In genomic region chr3:187807086-187807862, GRCh38 we compare ENCODE assay signal across 9 cellular contexts.
DNase-seq lines count a peak whose midpoint lies in the region; ATAC-seq and TF ChIP-seq lines count a peak whose summit lies in the region.
"Had no signal": no experiment of that assay in that cellular context is flagged by ENCODE, and none has a peak within 500 bp of the region (broad histone marks: within the 10 kb centered on the region; RNA-seq: fewer than 3 reads in every experiment).

No MANE protein-coding gene starts in this region.

- no peaks in the 10 kb centered on the region for H3K79me2 ChIP-seq in neural progenitor cell (ENCODE audit: low read depth)

- no peaks in the 10 kb centered on the region for H3K36me3 ChIP-seq in neural progenitor cell
- H3K36me3 ChIP-seq: cardiac muscle cell had no signal

- H2AFZ ChIP-seq in neural progenitor cell (replicated peaks) = no peak overlapping the region

- peaks cover 36% of the 10 kb centered on the region for H3K4me1 Mint-ChIP-seq in activated naive CD4-positive, alpha-beta T cell treated with anti-CD3 and anti-CD28 coated beads, Interleukin-2, amount 50 U/mL, for 24 hours
- H3K4me1 Mint-ChIP-seq in neural progenitor cell = peaks cover 18% of the 10 kb centered on the region

- no peaks in the 10 kb centered on the region for H3K9me3 ChIP-seq in neural progenitor cell (ENCODE audit: low read depth)

- no peak overlapping the region for H3K4me3 ChIP-seq in AG09309 (ENCODE audit: control insufficient read depth, low read depth, low read length)
- no peak overlapping the region for H3K4me3 ChIP-seq in neural progenitor cell
- H3K4me3 ChIP-seq: cardiac muscle cell had no signal

- H3K27me3 Mint-ChIP-seq in activated naive CD4-positive, alpha-beta T cell treated with anti-CD3 and anti-CD28 coated beads, Interleukin-2, amount 50 U/mL, for 24 hours = no peaks in the 10 kb centered on the region
- no peaks in the 10 kb centered on the region for H3K27me3 Mint-ChIP-seq in neural progenitor cell (ENCODE audit: insufficient read depth, low read depth)

- H3K27ac Mint-ChIP-seq in activated naive CD4-positive, alpha-beta T cell treated with anti-CD3 and anti-CD28 coated beads, Interleukin-2, amount 50 U/mL, for 24 hours = peak overlapping the region; percentile 74
- H3K27ac Mint-ChIP-seq in neural progenitor cell = peak overlapping the region; percentile 70

- no peak overlapping the region for H3K4me3 Mint-ChIP-seq in activated naive CD4-positive, alpha-beta T cell treated with anti-CD3 and anti-CD28 coated beads, Interleukin-2, amount 50 U/mL, for 24 hours
- H3K4me3 Mint-ChIP-seq in neural progenitor cell = no peak overlapping the region

- no peaks in the 10 kb centered on the region for H3K9me3 Mint-ChIP-seq in activated naive CD4-positive, alpha-beta T cell treated with anti-CD3 and anti-CD28 coated beads, Interleukin-2, amount 50 U/mL, for 24 hours
- H3K9me3 Mint-ChIP-seq in neural progenitor cell = peaks cover 4% of the 10 kb centered on the region

- no peaks in the 10 kb centered on the region for H4K20me1 ChIP-seq in neural progenitor cell (ENCODE audit: low read depth)

- no peak overlapping the region for H3K27ac ChIP-seq in neural progenitor cell
- H3K27ac ChIP-seq: cardiac muscle cell had no signal

- no peak for TF ChIP-seq CTCF in AG09309 (IDR thresholded peaks at IDR 0.05; ENCODE audit: control insufficient read depth, insufficient read depth, low read depth, low read length, missing control alignments)
- TF ChIP-seq CTCF in neural progenitor cell (IDR thresholded peaks at IDR 0.05) = no peak

- no peaks in the 10 kb centered on the region for H3K36me3 Mint-ChIP-seq in activated naive CD4-positive, alpha-beta T cell treated with anti-CD3 and anti-CD28 coated beads, Interleukin-2, amount 50 U/mL, for 24 hours
- no peaks in the 10 kb centered on the region for H3K36me3 Mint-ChIP-seq in neural progenitor cell

- H3K4me2 ChIP-seq in neural progenitor cell = no peak overlapping the region

- DNase-seq in AG09309 (ENCODE audit: low read depth) (peak; percentile 41), neural progenitor cell (ENCODE audit: low spot score) (no peak), NCI-H1048 (lab: John Stamatoyannopoulos, UW) (no peak), left colon (no peak)

- ATAC-seq in HG02798 (IDR thresholded peaks at IDR 0.05; ENCODE audit: poor library complexity, unreplicated experiment) = peak; percentile 42
- ATAC-seq in HG02970 (IDR thresholded peaks at IDR 0.05; ENCODE audit: low FRiP score, unreplicated experiment) = no peak
- ATAC-seq in HG02610 (IDR thresholded peaks at IDR 0.05; ENCODE audit: unreplicated experiment) = no peak
- ATAC-seq in left colon = no peak

- no peak overlapping the region for H3K9ac ChIP-seq in neural progenitor cell

- H3F3A ChIP-seq in neural progenitor cell (ENCODE audit: low read depth) = peaks cover 6% of the 10 kb centered on the region

- peaks cover 12% of the 10 kb centered on the region for H3K4me1 ChIP-seq in neural progenitor cell

- no peaks in the 10 kb centered on the region for H3K27me3 ChIP-seq in neural progenitor cell
- H3K27me3 ChIP-seq: cardiac muscle cell had no signal

- intact Hi-C loops in left colon (cut with DNase I, micrococcal nuclease) = no loop called here
